Comparison of ENCODE assay signal across 2 cellular contexts in the genomic region with DNA sequence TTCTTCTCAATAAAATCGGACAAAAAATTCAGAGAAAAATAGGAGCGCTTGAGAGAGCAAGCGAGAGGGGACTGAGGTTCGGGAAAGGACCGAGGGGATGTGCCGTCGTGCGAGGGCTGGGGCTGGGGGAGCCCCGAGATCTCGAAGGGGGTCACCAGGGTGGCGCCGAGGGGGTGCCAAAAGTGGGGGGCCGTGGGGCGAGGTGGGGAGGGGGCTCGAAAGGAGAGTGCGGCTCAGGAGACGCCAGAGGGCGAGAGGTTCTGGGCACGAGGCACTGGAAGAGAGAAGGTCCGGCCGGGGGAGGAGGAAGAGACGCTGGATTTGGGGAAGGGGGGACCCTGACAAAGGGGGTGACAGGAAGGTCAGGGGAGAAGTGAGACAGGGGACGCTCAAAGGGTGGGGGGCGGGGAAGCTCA.
TF ChIP-seq lines count a peak whose summit lies in the region.

No MANE protein-coding gene starts in this region.

TF ChIP-seq in GM23338, 12 proteins besides CTCF, POLR2A, EP300 and RAD21:
- TF ChIP-seq CREB1 (CRISPR knock-in tag; IDR thresholded peaks at IDR 0.05; ENCODE audit: low read depth) (no peak), ETS1 (IDR thresholded peaks at IDR 0.05) (no peak), NANOG (IDR thresholded peaks at IDR 0.05; ENCODE audit: borderline replicate concordance) (no peak), EZH2phosphoT487 (IDR thresholded peaks at IDR 0.05; ENCODE audit: unreplicated experiment) (no peak), JUNB (IDR thresholded peaks at IDR 0.05; ENCODE audit: unreplicated experiment) (no peak), POLR2AphosphoS5 (IDR thresholded peaks at IDR 0.05; ENCODE audit: low read depth) (no peak), ZNF114 (CRISPR knock-in tag; IDR thresholded peaks at IDR 0.05) (no peak)
- TF ChIP-seq, protein P1, sequence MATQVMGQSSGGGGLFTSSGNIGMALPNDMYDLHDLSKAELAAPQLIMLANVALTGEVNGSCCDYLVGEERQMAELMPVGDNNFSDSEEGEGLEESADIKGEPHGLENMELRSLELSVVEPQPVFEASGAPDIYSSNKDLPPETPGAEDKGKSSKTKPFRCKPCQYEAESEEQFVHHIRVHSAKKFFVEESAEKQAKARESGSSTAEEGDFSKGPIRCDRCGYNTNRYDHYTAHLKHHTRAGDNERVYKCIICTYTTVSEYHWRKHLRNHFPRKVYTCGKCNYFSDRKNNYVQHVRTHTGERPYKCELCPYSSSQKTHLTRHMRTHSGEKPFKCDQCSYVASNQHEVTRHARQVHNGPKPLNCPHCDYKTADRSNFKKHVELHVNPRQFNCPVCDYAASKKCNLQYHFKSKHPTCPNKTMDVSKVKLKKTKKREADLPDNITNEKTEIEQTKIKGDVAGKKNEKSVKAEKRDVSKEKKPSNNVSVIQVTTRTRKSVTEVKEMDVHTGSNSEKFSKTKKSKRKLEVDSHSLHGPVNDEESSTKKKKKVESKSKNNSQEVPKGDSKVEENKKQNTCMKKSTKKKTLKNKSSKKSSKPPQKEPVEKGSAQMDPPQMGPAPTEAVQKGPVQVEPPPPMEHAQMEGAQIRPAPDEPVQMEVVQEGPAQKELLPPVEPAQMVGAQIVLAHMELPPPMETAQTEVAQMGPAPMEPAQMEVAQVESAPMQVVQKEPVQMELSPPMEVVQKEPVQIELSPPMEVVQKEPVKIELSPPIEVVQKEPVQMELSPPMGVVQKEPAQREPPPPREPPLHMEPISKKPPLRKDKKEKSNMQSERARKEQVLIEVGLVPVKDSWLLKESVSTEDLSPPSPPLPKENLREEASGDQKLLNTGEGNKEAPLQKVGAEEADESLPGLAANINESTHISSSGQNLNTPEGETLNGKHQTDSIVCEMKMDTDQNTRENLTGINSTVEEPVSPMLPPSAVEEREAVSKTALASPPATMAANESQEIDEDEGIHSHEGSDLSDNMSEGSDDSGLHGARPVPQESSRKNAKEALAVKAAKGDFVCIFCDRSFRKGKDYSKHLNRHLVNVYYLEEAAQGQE (IDR thresholded peaks at IDR 0.05; ENCODE audit: unreplicated experiment), result no peak
- TF ChIP-seq, protein P2, sequence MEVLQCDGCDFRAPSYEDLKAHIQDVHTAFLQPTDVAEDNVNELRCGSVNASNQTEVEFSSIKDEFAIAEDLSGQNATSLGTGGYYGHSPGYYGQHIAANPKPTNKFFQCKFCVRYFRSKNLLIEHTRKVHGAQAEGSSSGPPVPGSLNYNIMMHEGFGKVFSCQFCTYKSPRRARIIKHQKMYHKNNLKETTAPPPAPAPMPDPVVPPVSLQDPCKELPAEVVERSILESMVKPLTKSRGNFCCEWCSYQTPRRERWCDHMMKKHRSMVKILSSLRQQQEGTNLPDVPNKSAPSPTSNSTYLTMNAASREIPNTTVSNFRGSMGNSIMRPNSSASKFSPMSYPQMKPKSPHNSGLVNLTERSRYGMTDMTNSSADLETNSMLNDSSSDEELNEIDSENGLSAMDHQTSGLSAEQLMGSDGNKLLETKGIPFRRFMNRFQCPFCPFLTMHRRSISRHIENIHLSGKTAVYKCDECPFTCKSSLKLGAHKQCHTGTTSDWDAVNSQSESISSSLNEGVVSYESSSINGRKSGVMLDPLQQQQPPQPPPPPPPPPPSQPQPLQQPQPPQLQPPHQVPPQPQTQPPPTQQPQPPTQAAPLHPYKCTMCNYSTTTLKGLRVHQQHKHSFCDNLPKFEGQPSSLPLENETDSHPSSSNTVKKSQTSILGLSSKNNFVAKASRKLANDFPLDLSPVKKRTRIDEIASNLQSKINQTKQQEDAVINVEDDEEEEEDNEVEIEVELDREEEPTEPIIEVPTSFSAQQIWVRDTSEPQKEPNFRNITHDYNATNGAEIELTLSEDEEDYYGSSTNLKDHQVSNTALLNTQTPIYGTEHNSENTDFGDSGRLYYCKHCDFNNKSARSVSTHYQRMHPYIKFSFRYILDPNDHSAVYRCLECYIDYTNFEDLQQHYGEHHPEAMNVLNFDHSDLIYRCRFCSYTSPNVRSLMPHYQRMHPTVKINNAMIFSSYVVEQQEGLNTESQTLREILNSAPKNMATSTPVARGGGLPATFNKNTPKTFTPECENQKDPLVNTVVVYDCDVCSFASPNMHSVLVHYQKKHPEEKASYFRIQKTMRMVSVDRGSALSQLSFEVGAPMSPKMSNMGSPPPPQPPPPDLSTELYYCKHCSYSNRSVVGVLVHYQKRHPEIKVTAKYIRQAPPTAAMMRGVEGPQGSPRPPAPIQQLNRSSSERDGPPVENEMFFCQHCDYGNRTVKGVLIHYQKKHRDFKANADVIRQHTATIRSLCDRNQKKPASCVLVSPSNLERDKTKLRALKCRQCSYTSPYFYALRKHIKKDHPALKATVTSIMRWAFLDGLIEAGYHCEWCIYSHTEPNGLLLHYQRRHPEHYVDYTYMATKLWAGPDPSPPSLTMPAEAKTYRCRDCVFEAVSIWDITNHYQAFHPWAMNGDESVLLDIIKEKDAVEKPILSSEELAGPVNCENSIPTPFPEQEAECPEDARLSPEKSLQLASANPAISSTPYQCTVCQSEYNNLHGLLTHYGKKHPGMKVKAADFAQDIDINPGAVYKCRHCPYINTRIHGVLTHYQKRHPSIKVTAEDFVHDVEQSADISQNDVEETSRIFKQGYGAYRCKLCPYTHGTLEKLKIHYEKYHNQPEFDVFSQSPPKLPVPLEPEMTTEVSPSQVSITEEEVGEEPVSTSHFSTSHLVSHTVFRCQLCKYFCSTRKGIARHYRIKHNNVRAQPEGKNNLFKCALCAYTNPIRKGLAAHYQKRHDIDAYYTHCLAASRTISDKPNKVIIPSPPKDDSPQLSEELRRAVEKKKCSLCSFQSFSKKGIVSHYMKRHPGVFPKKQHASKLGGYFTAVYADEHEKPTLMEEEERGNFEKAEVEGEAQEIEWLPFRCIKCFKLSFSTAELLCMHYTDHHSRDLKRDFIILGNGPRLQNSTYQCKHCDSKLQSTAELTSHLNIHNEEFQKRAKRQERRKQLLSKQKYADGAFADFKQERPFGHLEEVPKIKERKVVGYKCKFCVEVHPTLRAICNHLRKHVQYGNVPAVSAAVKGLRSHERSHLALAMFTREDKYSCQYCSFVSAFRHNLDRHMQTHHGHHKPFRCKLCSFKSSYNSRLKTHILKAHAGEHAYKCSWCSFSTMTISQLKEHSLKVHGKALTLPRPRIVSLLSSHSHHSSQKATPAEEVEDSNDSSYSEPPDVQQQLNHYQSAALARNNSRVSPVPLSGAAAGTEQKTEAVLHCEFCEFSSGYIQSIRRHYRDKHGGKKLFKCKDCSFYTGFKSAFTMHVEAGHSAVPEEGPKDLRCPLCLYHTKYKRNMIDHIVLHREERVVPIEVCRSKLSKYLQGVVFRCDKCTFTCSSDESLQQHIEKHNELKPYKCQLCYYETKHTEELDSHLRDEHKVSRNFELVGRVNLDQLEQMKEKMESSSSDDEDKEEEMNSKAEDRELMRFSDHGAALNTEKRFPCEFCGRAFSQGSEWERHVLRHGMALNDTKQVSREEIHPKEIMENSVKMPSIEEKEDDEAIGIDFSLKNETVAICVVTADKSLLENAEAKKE (CRISPR knock-in tag; IDR thresholded peaks at IDR 0.05), result no peak

TF ChIP-seq in H1, 55 proteins besides CTCF, POLR2A, EP300 and RAD21:
- TF ChIP-seq KDM4A (IDR thresholded peaks at IDR 0.05; ENCODE audit: low read depth, low read length, severe bottlenecking) (no peak), RXRA (IDR thresholded peaks at IDR 0.05; ENCODE audit: insufficient read depth, low read depth, low read length) (no peak), BRCA1 (IDR thresholded peaks at IDR 0.05; ENCODE audit: low read depth, low read length) (no peak), SP2 (IDR thresholded peaks at IDR 0.05; ENCODE audit: low read length) (no peak), RNF2 (IDR thresholded peaks at IDR 0.05; ENCODE audit: borderline replicate concordance, low read depth, low read length, missing control alignments, poor library complexity, severe bottlenecking) (no peak), RBBP5 (IDR thresholded peaks at IDR 0.05; ENCODE audit: borderline replicate concordance, low read depth, low read length) (no peak), CBX8 (IDR thresholded peaks at IDR 0.05; ENCODE audit: borderline replicate concordance, low read depth, low read length) (no peak), POU5F1 (IDR thresholded peaks at IDR 0.05; ENCODE audit: low read depth, low read length) (no peak), TCF12 (IDR thresholded peaks at IDR 0.05; ENCODE audit: low read depth, low read length) (no peak), JUND (IDR thresholded peaks at IDR 0.05; ENCODE audit: low read length) (no peak), MAX (IDR thresholded peaks at IDR 0.05) (peak; percentile 56; the same call in 1 of the 2 replicates), CREB1 (IDR thresholded peaks at IDR 0.05) (no peak), TAF7 (optimal IDR thresholded peaks at IDR 0.05; ENCODE audit: borderline replicate concordance, low read depth, low read length) (peak; percentile 5), SRF (IDR thresholded peaks at IDR 0.05; ENCODE audit: low read depth, low read length) (no peak)
- TF ChIP-seq, protein P3, sequence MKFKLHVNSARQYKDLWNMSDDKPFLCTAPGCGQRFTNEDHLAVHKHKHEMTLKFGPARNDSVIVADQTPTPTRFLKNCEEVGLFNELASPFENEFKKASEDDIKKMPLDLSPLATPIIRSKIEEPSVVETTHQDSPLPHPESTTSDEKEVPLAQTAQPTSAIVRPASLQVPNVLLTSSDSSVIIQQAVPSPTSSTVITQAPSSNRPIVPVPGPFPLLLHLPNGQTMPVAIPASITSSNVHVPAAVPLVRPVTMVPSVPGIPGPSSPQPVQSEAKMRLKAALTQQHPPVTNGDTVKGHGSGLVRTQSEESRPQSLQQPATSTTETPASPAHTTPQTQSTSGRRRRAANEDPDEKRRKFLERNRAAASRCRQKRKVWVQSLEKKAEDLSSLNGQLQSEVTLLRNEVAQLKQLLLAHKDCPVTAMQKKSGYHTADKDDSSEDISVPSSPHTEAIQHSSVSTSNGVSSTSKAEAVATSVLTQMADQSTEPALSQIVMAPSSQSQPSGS (IDR thresholded peaks at IDR 0.05; ENCODE audit: low read length), result no peak
- TF ChIP-seq, protein P4, sequence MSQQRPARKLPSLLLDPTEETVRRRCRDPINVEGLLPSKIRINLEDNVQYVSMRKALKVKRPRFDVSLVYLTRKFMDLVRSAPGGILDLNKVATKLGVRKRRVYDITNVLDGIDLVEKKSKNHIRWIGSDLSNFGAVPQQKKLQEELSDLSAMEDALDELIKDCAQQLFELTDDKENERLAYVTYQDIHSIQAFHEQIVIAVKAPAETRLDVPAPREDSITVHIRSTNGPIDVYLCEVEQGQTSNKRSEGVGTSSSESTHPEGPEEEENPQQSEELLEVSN (IDR thresholded peaks at IDR 0.05), result no peak
